ENCODE assay signal across 27 cellular contexts in genomic region chr12:95265765-95266164, GRCh38.
"Had no signal": no experiment of that assay in that cellular context is flagged by ENCODE, and none has a peak within 500 bp of the region (broad histone marks: within the 10 kb centered on the region; RNA-seq: fewer than 3 reads in every experiment).

No MANE protein-coding gene starts in this region.

- DNase-seq: activated CD4-positive, alpha-beta T cell treated with anti-CD3 and anti-CD28 coated beads for 1 hour; activated CD4-positive, alpha-beta T cell treated with anti-CD3 and anti-CD28 coated beads, Interleukin-2, amount 10 ng/mL, durations not matched to agents 7 days and 5 days; activated CD8-positive, alpha-beta memory T cell treated with anti-CD3 and anti-CD28 coated beads, Interleukin-2, amount 10 ng/mL, durations not matched to agents 7 days and 5 days; activated CD8-positive, alpha-beta T cell treated with anti-CD3 and anti-CD28 coated beads for 36 hours; activated naive CD4-positive, alpha-beta T cell; activated T-cell treated with anti-CD3 and anti-CD28 coated beads, Interleukin-2, amount 50 U/mL, for 48 hours; dorsolateral prefrontal cortex; effector memory CD4-positive, alpha-beta T cell; left lung; naive B cell; nucleus accumbens; pancreas; psoas muscle; sigmoid colon; SK-N-SH; stimulated activated CD4-positive, alpha-beta T cell treated with anti-CD3 and anti-CD28 coated beads, Interleukin-1b, Interleukin-23, amount 100 ng/mL, for 48 hours; stimulated activated CD4-positive, alpha-beta T cell treated with anti-CD3 and anti-CD28 coated beads, Interleukin-4, amount 100 ng/mL, for 4 hours; stimulated activated CD8-positive, alpha-beta memory T cell treated with anti-CD3 and anti-CD28 coated beads, Interleukin-4, amount 100 ng/mL, for 48 hours; stimulated activated naive B cell treated with anti-CD40 and anti-IgM and Interleukin-4, amounts not matched to agents 10 μg/mL and 1 μg/mL and 100 μg/mL, for 72 hours; stomach; T-helper 17 cell; T1000; tibial artery had no signal

- H3K4me1 ChIP-seq: left lung, pancreas, stomach, tibial artery had no signal

- H3K4me1 Mint-ChIP-seq: activated CD4-positive, alpha-beta T cell treated with anti-CD3 and anti-CD28 coated beads, Interleukin-2, amount 10 ng/mL, durations not matched to agents 7 days and 5 days; activated CD8-positive, alpha-beta memory T cell treated with anti-CD3 and anti-CD28 coated beads, Interleukin-2, amount 10 ng/mL, durations not matched to agents 7 days and 5 days; naive B cell; stimulated activated naive B cell treated with anti-CD40 and anti-IgM and Interleukin-4, amounts not matched to agents 10 μg/mL and 1 μg/mL and 100 μg/mL, for 72 hours had no signal

- H3K27ac Mint-ChIP-seq: activated CD4-positive, alpha-beta T cell treated with anti-CD3 and anti-CD28 coated beads, Interleukin-2, amount 10 ng/mL, durations not matched to agents 7 days and 5 days; activated CD8-positive, alpha-beta memory T cell treated with anti-CD3 and anti-CD28 coated beads, Interleukin-2, amount 10 ng/mL, durations not matched to agents 7 days and 5 days; activated CD8-positive, alpha-beta T cell treated with anti-CD3 and anti-CD28 coated beads for 36 hours; activated naive CD4-positive, alpha-beta T cell treated with anti-CD3 and anti-CD28 coated beads, Interleukin-2, amount 50 U/mL, for 72 hours; activated T-helper 2 cell treated with anti-CD3 and anti-CD28 coated beads, Interferon-gamma antibody, Interleukin-2, Interleukin-4, amounts not matched to agents 10 μg/mL and 5 μg/mL and 100 μg/mL, durations not matched to agents 14 hours and 24 hours and 36 hours; naive B cell; stimulated activated naive B cell treated with anti-CD40 and anti-IgM and Interleukin-4, amounts not matched to agents 10 μg/mL and 1 μg/mL and 100 μg/mL, for 72 hours; T-helper 17 cell had no signal

- H3K9me3 ChIP-seq: left lung, pancreas, psoas muscle, sigmoid colon, SK-N-SH, stomach, tibial artery had no signal

- H3K36me3 Mint-ChIP-seq: activated naive CD4-positive, alpha-beta T cell treated with anti-CD3 and anti-CD28 coated beads, Interleukin-2, amount 50 U/mL, for 72 hours had no signal

- H3K27me3 ChIP-seq: dorsolateral prefrontal cortex, left lung, pancreas, sigmoid colon, stomach, tibial artery had no signal

- ATAC-seq: activated CD8-positive, alpha-beta memory T cell treated with anti-CD3 and anti-CD28 coated beads, Interleukin-2, amount 10 ng/mL, durations not matched to agents 7 days and 5 days; activated CD8-positive, alpha-beta T cell treated with anti-CD3 and anti-CD28 coated beads for 36 hours; activated naive CD4-positive, alpha-beta T cell treated with anti-CD3 and anti-CD28 coated beads, Interleukin-2, amount 50 U/mL, for 72 hours; left lung; pancreas; psoas muscle; stimulated activated naive B cell treated with anti-CD40 and anti-IgM and Interleukin-4, amounts not matched to agents 10 μg/mL and 1 μg/mL and 100 μg/mL, for 72 hours; T-helper 17 cell had no signal

- H3K4me3 Mint-ChIP-seq: activated CD4-positive, alpha-beta T cell treated with anti-CD3 and anti-CD28 coated beads, Interleukin-2, amount 10 ng/mL, durations not matched to agents 7 days and 5 days; activated CD8-positive, alpha-beta memory T cell treated with anti-CD3 and anti-CD28 coated beads, Interleukin-2, amount 10 ng/mL, durations not matched to agents 7 days and 5 days; activated CD8-positive, alpha-beta T cell treated with anti-CD3 and anti-CD28 coated beads for 36 hours; naive B cell; stimulated activated naive B cell treated with anti-CD40 and anti-IgM and Interleukin-4, amounts not matched to agents 10 μg/mL and 1 μg/mL and 100 μg/mL, for 72 hours; T-helper 17 cell had no signal

- H3K4me2 ChIP-seq: SK-N-SH, smooth muscle cell had no signal

- H3K27me3 Mint-ChIP-seq: activated CD4-positive, alpha-beta T cell treated with anti-CD3 and anti-CD28 coated beads, Interleukin-2, amount 10 ng/mL, durations not matched to agents 7 days and 5 days; activated CD8-positive, alpha-beta memory T cell treated with anti-CD3 and anti-CD28 coated beads, Interleukin-2, amount 10 ng/mL, durations not matched to agents 7 days and 5 days; activated CD8-positive, alpha-beta T cell treated with anti-CD3 and anti-CD28 coated beads for 36 hours; naive B cell; stimulated activated naive B cell treated with anti-CD40 and anti-IgM and Interleukin-4, amounts not matched to agents 10 μg/mL and 1 μg/mL and 100 μg/mL, for 72 hours; T-helper 17 cell had no signal

- H3K9me3 Mint-ChIP-seq: activated CD4-positive, alpha-beta T cell treated with anti-CD3 and anti-CD28 coated beads, Interleukin-2, amount 10 ng/mL, durations not matched to agents 7 days and 5 days; activated CD8-positive, alpha-beta T cell treated with anti-CD3 and anti-CD28 coated beads for 36 hours; activated naive CD4-positive, alpha-beta T cell treated with anti-CD3 and anti-CD28 coated beads, Interleukin-2, amount 50 U/mL, for 72 hours; activated T-helper 2 cell treated with anti-CD3 and anti-CD28 coated beads, Interferon-gamma antibody, Interleukin-2, Interleukin-4, amounts not matched to agents 10 μg/mL and 5 μg/mL and 100 μg/mL, durations not matched to agents 14 hours and 24 hours and 36 hours; naive B cell; stimulated activated naive B cell treated with anti-CD40 and anti-IgM and Interleukin-4, amounts not matched to agents 10 μg/mL and 1 μg/mL and 100 μg/mL, for 72 hours had no signal

- H3K9ac ChIP-seq: SK-N-SH had no signal

- H3K27ac ChIP-seq: coronary artery, dorsolateral prefrontal cortex, left lung, pancreas, psoas muscle, sigmoid colon, stomach, tibial artery had no signal

- H3K4me3 ChIP-seq: coronary artery, dorsolateral prefrontal cortex, left lung, pancreas, psoas muscle, sigmoid colon, smooth muscle cell, stomach, tibial artery had no signal
